In the genomic region with DNA sequence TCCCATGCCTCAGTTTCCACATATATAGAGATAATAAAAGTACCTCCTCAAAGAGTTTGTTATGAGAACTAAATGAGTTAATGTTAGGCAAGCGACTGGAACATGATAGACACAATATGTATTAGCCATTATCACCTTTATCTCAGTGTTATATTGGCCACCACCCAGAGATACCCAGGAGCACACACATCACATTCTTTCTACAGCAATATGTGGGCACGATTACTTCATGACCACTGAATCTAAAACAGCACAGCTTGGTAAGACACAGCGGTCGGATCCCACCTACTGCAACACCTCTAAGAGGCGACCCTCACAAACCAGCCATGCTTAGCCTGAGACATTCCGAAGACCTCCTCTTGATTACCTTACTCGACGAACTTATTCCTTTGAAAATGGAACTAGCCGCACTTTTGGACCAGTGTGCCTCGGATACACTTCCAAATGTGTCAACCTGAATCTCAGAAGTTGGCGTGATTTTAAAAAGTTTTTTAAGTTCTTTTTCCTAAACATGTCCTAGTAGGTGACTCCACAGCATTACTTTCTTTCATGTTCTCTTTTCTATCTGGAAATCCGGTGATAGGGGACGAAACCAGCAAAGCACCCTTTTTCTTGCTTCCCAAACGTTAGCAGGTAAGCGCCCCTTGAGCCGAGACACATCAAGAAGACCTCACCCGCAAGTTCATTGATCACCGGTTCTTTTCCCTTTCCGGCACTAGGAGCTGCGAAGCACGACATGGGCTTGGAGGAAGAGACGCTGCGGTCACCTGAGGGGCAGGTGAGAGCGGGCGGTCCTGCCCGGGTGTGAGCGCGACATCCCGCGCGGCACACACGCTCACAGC, we compare ENCODE assay signal across 8 cellular contexts. TPM values are rescaled to one million over a fixed set of nuclear protein-coding genes. Genes with fewer than 3 reads are reported as not detected.
DNase-seq lines count a peak whose midpoint lies in the region; ATAC-seq lines count a peak whose summit lies in the region.

No MANE protein-coding gene starts in this region.

- no peak for ATAC-seq in effector memory CD8-positive, alpha-beta T cell (replicated peaks)
- no peak for ATAC-seq in natural killer cell treated with Interleukin-12 subunit alpha and Interleukin-12 subunit beta and Interleukin-15 and Interleukin-18, amount 100 ng/mL, for 72 hours

- peak; percentile 1 to 3 for DNase-seq in stimulated activated CD8-positive, alpha-beta memory T cell treated with anti-CD3 and anti-CD28 coated beads, Interleukin-15, amount 100 ng/mL, for 48 hours (ENCODE audit: low read depth in 2 of 2)
- DNase-seq in stimulated activated CD8-positive, alpha-beta memory T cell treated with anti-CD3 and anti-CD28 coated beads, Interleukin-4, amount 100 ng/mL, for 48 hours: no peak
- DNase-seq in NCI-H748 treated with DMSO at 0.1 percent for 48 hours (lab: John Stamatoyannopoulos, UW): peak; percentile 40
- DNase-seq in effector memory CD8-positive, alpha-beta T cell: no peak
- DNase-seq in natural killer cell treated with Interleukin-12 subunit alpha and Interleukin-12 subunit beta and Interleukin-15 and Interleukin-18, amount 100 ng/mL, for 72 hours (ENCODE audit: low spot score): no peak
- no peak for DNase-seq in activated effector memory CD4-positive, alpha-beta T cell treated with anti-CD3 and anti-CD28 coated beads, Interleukin-2, amount 50 U/mL, for 16 hours
- no peak for DNase-seq in NCI-H187 treated with DMSO at 0.1 percent for 48 hours (lab: John Stamatoyannopoulos, UW)
- DNase-seq in NK-92 (lab: John Stamatoyannopoulos, UW; ENCODE audit: unreplicated experiment): no peak

- H3K4me3 Mint-ChIP-seq in effector memory CD8-positive, alpha-beta T cell: peak overlapping the region; percentile 86 to 88
- H3K4me3 Mint-ChIP-seq in natural killer cell treated with Interleukin-12 subunit alpha and Interleukin-12 subunit beta and Interleukin-15 and Interleukin-18, amount 100 ng/mL, for 72 hours: peak overlapping the region; percentile 89

- H3K4me1 Mint-ChIP-seq in effector memory CD8-positive, alpha-beta T cell (ENCODE audit: low read depth in 2 of 2): peaks cover 38 to 44% of the 10 kb centered on the region in 2 donors
- peaks cover 32 to 40% of the 10 kb centered on the region in 2 donors for H3K4me1 Mint-ChIP-seq in natural killer cell treated with Interleukin-12 subunit alpha and Interleukin-12 subunit beta and Interleukin-15 and Interleukin-18, amount 100 ng/mL, for 72 hours (ENCODE audit: low read depth in 2 of 2)

- no peaks in the 10 kb centered on the region for H3K9me3 Mint-ChIP-seq in effector memory CD8-positive, alpha-beta T cell
- H3K9me3 Mint-ChIP-seq in natural killer cell treated with Interleukin-12 subunit alpha and Interleukin-12 subunit beta and Interleukin-15 and Interleukin-18, amount 100 ng/mL, for 72 hours: no peaks in the 10 kb centered on the region

- peak overlapping the region; percentile 88 to 95 for H3K27ac Mint-ChIP-seq in effector memory CD8-positive, alpha-beta T cell
- H3K27ac Mint-ChIP-seq in natural killer cell treated with Interleukin-12 subunit alpha and Interleukin-12 subunit beta and Interleukin-15 and Interleukin-18, amount 100 ng/mL, for 72 hours: peak overlapping the region; percentile 64 to 67

- H3K27me3 Mint-ChIP-seq in effector memory CD8-positive, alpha-beta T cell: no peaks in the 10 kb centered on the region
- H3K27me3 Mint-ChIP-seq in natural killer cell treated with Interleukin-12 subunit alpha and Interleukin-12 subunit beta and Interleukin-15 and Interleukin-18, amount 100 ng/mL, for 72 hours: no peaks in the 10 kb centered on the region

- H3K36me3 Mint-ChIP-seq in effector memory CD8-positive, alpha-beta T cell (ENCODE audit: insufficient read depth): peaks cover 7% of the 10 kb centered on the region
- H3K36me3 Mint-ChIP-seq in natural killer cell treated with Interleukin-12 subunit alpha and Interleukin-12 subunit beta and Interleukin-15 and Interleukin-18, amount 100 ng/mL, for 72 hours: no peaks in the 10 kb centered on the region

RNA-seq across cellular contexts. Expression of a gene that starts 0.9 kb away (rescaled TPM):
- total RNA-seq in natural killer cell treated with Interleukin-12 subunit alpha and Interleukin-12 subunit beta and Interleukin-15 and Interleukin-18, amount 100 ng/mL, for 72 hours: 10 to 100 TPM; 23.7 to 39.4 TPM

Comparison
In these comparisons a context has a peak if more than half of its experiments do, and no peak if none do; other contexts are left out.
1. DNase-seq: peak in stimulated activated CD8-positive, alpha-beta memory T cell treated with anti-CD3 and anti-CD28 coated beads, Interleukin-15, amount 100 ng/mL, for 48 hours (2 of 2) and NCI-H748 treated with DMSO at 0.1 percent for 48 hours (single experiment); none in stimulated activated CD8-positive, alpha-beta memory T cell treated with anti-CD3 and anti-CD28 coated beads, Interleukin-4, amount 100 ng/mL, for 48 hours (single experiment), effector memory CD8-positive, alpha-beta T cell (0 of 3), natural killer cell treated with Interleukin-12 subunit alpha and Interleukin-12 subunit beta and Interleukin-15 and Interleukin-18, amount 100 ng/mL, for 72 hours (single experiment), activated effector memory CD4-positive, alpha-beta T cell treated with anti-CD3 and anti-CD28 coated beads, Interleukin-2, amount 50 U/mL, for 16 hours (single experiment), NCI-H187 treated with DMSO at 0.1 percent for 48 hours (single experiment) and NK-92 (single experiment).